17 cellular contexts compared by ENCODE assay signal in the genomic region with DNA sequence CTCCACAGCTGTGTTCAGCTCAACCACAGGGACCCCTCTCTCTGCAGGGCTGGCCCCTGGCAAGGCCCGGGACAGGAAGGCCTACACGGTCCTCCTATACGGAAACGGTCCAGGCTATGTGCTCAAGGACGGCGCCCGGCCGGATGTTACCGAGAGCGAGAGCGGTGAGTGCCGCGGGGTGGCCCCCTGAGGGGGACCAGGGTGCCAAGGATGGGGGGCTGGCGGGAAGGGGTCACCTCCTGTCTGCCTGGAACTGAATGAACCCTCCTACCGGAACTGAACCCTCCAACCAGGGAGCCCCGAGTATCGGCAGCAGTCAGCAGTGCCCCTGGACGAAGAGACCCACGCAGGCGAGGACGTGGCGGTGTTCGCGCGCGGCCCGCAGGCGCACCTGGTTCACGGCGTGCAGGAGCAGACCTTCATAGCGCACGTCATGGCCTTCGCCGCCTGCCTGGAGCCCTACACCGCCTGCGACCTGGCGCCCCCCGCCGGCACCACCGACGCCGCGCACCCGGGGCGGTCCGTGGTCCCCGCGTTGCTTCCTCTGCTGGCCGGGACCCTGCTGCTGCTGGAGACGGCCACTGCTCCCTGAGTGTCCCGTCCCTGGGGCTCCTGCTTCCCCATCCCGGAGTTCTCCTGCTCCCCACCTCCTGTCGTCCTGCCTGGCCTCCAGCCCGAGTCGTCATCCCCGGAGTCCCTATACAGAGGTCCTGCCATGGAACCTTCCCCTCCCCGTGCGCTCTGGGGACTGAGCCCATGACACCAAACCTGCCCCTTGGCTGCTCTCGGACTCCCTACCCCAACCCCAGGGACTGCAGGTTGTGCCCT. TPM values are rescaled to one million over a fixed set of nuclear protein-coding genes. Genes with fewer than 3 reads are reported as not detected.
DNase-seq lines count a peak whose midpoint lies in the region; ATAC-seq and TF ChIP-seq lines count a peak whose summit lies in the region.
"Not testable (repeated sequence)": the region's sequence is repeated elsewhere in the genome, so short reads cannot be mapped to it uniquely, and the experiment has no call there.
"Had no signal": no experiment of that assay in that cellular context is flagged by ENCODE, and none has a peak within 500 bp of the region (broad histone marks: within the 10 kb centered on the region; RNA-seq: fewer than 3 reads in every experiment).

No MANE protein-coding gene starts in this region.

- not testable (repeated sequence) for H3F3A ChIP-seq in SK-N-SH (replicated peaks; ENCODE audit: insufficient read depth)

- CTCF ChIA-PET in SK-N-SH (lab: Yijun Ruan, JAX): interaction anchor here (1.0 kb wide), 1 partner anchor 10 kb away, joined by 4 read pairs; no protein-coding TSS in a partner anchor
- CTCF ChIA-PET in activated CD8-positive, alpha-beta memory T cell treated with anti-CD3 and anti-CD28 coated beads, Interleukin-2, amount 10 ng/mL, durations not matched to agents 7 days and 5 days (lab: Charles Lee): not testable (repeated sequence)

- not testable (repeated sequence) for TF ChIP-seq RAD21 in SK-N-SH (IDR thresholded peaks at IDR 0.05; ENCODE audit: low read length)

- not testable (repeated sequence) for H3K4me3 ChIP-seq in BLaER1 treated with 17β-estradiol and CSF1 and Interleukin-3, amounts not matched to agents 10 nM and 100 nM; SK-N-SH (ENCODE audit: low read depth in 2 of 2, low read length in 1 of 2); trophoblast cell (ENCODE audit: low read depth, low read length)

- H3K36me3 Mint-ChIP-seq in activated CD8-positive, alpha-beta memory T cell treated with anti-CD3 and anti-CD28 coated beads, Interleukin-2, amount 10 ng/mL, durations not matched to agents 7 days and 5 days; activated naive CD8-positive, alpha-beta T cell treated with anti-CD3 and anti-CD28 coated beads for 36 hours; stimulated activated naive B cell treated with anti-CD40 and anti-IgM and Interleukin-4, amounts not matched to agents 10 μg/mL and 1 μg/mL and 100 μg/mL, for 72 hours: not testable (repeated sequence)

- H3K27me3 ChIP-seq in BLaER1 treated with 17β-estradiol and CSF1 and Interleukin-3, amounts not matched to agents 10 nM and 100 nM: peaks cover 5 to 14% (median 13%) of the 10 kb centered on the region in 11 experiments
- peaks cover 41% of the 10 kb centered on the region for H3K27me3 ChIP-seq in SK-N-SH (ENCODE audit: insufficient read depth)
- not testable (repeated sequence) for H3K27me3 ChIP-seq in trophoblast cell (ENCODE audit: insufficient read depth, low read length)

- H3K9me3 Mint-ChIP-seq in activated CD8-positive, alpha-beta memory T cell treated with anti-CD3 and anti-CD28 coated beads, Interleukin-2, amount 10 ng/mL, durations not matched to agents 7 days and 5 days (ENCODE audit: low read depth); activated naive CD8-positive, alpha-beta T cell treated with anti-CD3 and anti-CD28 coated beads for 36 hours; stimulated activated naive B cell treated with anti-CD40 and anti-IgM and Interleukin-4, amounts not matched to agents 10 μg/mL and 1 μg/mL and 100 μg/mL, for 72 hours: not testable (repeated sequence)

- TF ChIP-seq CTCF in GM13977 (IDR thresholded peaks at IDR 0.05; ENCODE audit: extremely low read depth, insufficient read depth, missing control alignments): peak; percentile 39
- TF ChIP-seq CTCF in SK-N-SH (IDR thresholded peaks at IDR 0.05): not testable (repeated sequence)

- H3K9ac ChIP-seq in BLaER1 treated with 17β-estradiol and CSF1 and Interleukin-3, amounts not matched to agents 10 nM and 100 nM; SK-N-SH; trophoblast cell (ENCODE audit: low read length): not testable (repeated sequence)

- peak overlapping the region; percentile 32 for H2BK12ac ChIP-seq in trophoblast cell (ENCODE audit: low read length)

- H3K27ac ChIP-seq in BLaER1 treated with 17β-estradiol and CSF1 and Interleukin-3, amounts not matched to agents 10 nM and 100 nM: peak overlapping the region in 2 of 11 experiments; percentile 34 to 38; a peak in 2 of 22 replicates
- not testable (repeated sequence) for H3K27ac ChIP-seq in SK-N-SH (ENCODE audit: low read depth in 2 of 2, low read length in 1 of 2); trophoblast cell (ENCODE audit: low read depth, low read length)

- H3K4ac ChIP-seq in trophoblast cell (ENCODE audit: low read depth, low read length): not testable (repeated sequence)

- not testable (repeated sequence) for H2BK5ac ChIP-seq in trophoblast cell (ENCODE audit: low read depth, low read length, poor library complexity)

- 42% methylated on average over 16 of the region's 59 CpGs for WGBS in SK-N-SH (ENCODE audit: low lambda C conversion rate)
- WGBS in trophoblast cell (ENCODE audit: extremely low coverage, insufficient coverage, insufficient read length): no CpG with 5 or more reads among the region's 59 CpGs

- not testable (repeated sequence) for H4K91ac ChIP-seq in trophoblast cell (ENCODE audit: low read depth, low read length)

- H3K14ac ChIP-seq in trophoblast cell (ENCODE audit: low read length): not testable (repeated sequence)

- ATAC-seq in activated CD8-positive, alpha-beta memory T cell treated with anti-CD3 and anti-CD28 coated beads, Interleukin-2, amount 10 ng/mL, durations not matched to agents 7 days and 5 days: peak; percentile 66
- peak; percentile 74 to 77 for ATAC-seq in stimulated activated naive B cell treated with anti-CD40 and anti-IgM and Interleukin-4, amounts not matched to agents 10 μg/mL and 1 μg/mL and 100 μg/mL, for 72 hours (replicated peaks)

- POLR2A ChIA-PET in SK-N-SH (lab: Yijun Ruan, JAX): not testable (repeated sequence)

- peaks cover 16% of the 10 kb centered on the region for H3K79me1 ChIP-seq in trophoblast cell (ENCODE audit: low read length)

- H3K4me1 Mint-ChIP-seq in activated CD8-positive, alpha-beta memory T cell treated with anti-CD3 and anti-CD28 coated beads, Interleukin-2, amount 10 ng/mL, durations not matched to agents 7 days and 5 days; activated naive CD8-positive, alpha-beta T cell treated with anti-CD3 and anti-CD28 coated beads for 36 hours: not testable (repeated sequence)
- H3K4me1 Mint-ChIP-seq in stimulated activated naive B cell treated with anti-CD40 and anti-IgM and Interleukin-4, amounts not matched to agents 10 μg/mL and 1 μg/mL and 100 μg/mL, for 72 hours: peaks cover 20 to 33% of the 10 kb centered on the region in 2 donors

- H3K27me3 Mint-ChIP-seq in activated CD8-positive, alpha-beta memory T cell treated with anti-CD3 and anti-CD28 coated beads, Interleukin-2, amount 10 ng/mL, durations not matched to agents 7 days and 5 days: peaks cover 41% of the 10 kb centered on the region
- peaks cover 39% of the 10 kb centered on the region for H3K27me3 Mint-ChIP-seq in activated naive CD8-positive, alpha-beta T cell treated with anti-CD3 and anti-CD28 coated beads for 36 hours
- peaks cover 26 to 29% of the 10 kb centered on the region in 2 donors for H3K27me3 Mint-ChIP-seq in stimulated activated naive B cell treated with anti-CD40 and anti-IgM and Interleukin-4, amounts not matched to agents 10 μg/mL and 1 μg/mL and 100 μg/mL, for 72 hours

- not testable (repeated sequence) for H3K79me2 ChIP-seq in SK-N-SH (ENCODE audit: insufficient read depth); trophoblast cell (ENCODE audit: control insufficient read depth, insufficient read depth, low read length, poor library complexity)

- in situ Hi-C loops in GM13977 (cut with MboI; ENCODE audit: low pct_unique_long_range_greater_than_20kb, low sequenced_read_pairs, unreplicated experiment): not testable (repeated sequence)

- DNase-seq in GM13977 (ENCODE audit: low spot score); activated CD8-positive, alpha-beta memory T cell treated with anti-CD3 and anti-CD28 coated beads, Interleukin-2, amount 10 ng/mL, durations not matched to agents 7 days and 5 days; trophoblast cell; stimulated activated naive B cell treated with anti-CD40 and anti-IgM and Interleukin-4, amounts not matched to agents 10 μg/mL and 1 μg/mL and 100 μg/mL, for 72 hours: not testable (repeated sequence)
- peak; percentile 51 for DNase-seq in SK-N-SH
- peak; percentile 63 for DNase-seq in activated naive CD8-positive, alpha-beta T cell treated with anti-CD3 and anti-CD28 coated beads for 36 hours
- DNase-seq in left kidney (ENCODE audit: low read depth, low spot score): peak; percentile 46

- H2AK5ac ChIP-seq in trophoblast cell (ENCODE audit: low read length): peak overlapping the region; percentile 30

- H4K12ac ChIP-seq in trophoblast cell (ENCODE audit: low read depth, low read length): not testable (repeated sequence)

- H3K23ac ChIP-seq in trophoblast cell (ENCODE audit: low read length): not testable (repeated sequence)

- peak overlapping the region; percentile 57 for H3K18ac ChIP-seq in trophoblast cell (ENCODE audit: low read length)

- not testable (repeated sequence) for H3K4me3 Mint-ChIP-seq in activated CD8-positive, alpha-beta memory T cell treated with anti-CD3 and anti-CD28 coated beads, Interleukin-2, amount 10 ng/mL, durations not matched to agents 7 days and 5 days
- H3K4me3 Mint-ChIP-seq in activated naive CD8-positive, alpha-beta T cell treated with anti-CD3 and anti-CD28 coated beads for 36 hours: peak overlapping the region; percentile 42
- H3K4me3 Mint-ChIP-seq in stimulated activated naive B cell treated with anti-CD40 and anti-IgM and Interleukin-4, amounts not matched to agents 10 μg/mL and 1 μg/mL and 100 μg/mL, for 72 hours: peak overlapping the region; percentile 66 to 70

- peak overlapping the region in 10 of 11 experiments; percentile 9 to 72 (median 48); a peak in 14 of 22 replicates for H3K4me2 ChIP-seq in BLaER1 treated with 17β-estradiol and CSF1 and Interleukin-3, amounts not matched to agents 10 nM and 100 nM
- not testable (repeated sequence) for H3K4me2 ChIP-seq in SK-N-SH; trophoblast cell (ENCODE audit: low read length)

- TF ChIP-seq EP300 in SK-N-SH (IDR thresholded peaks at IDR 0.05; ENCODE audit: borderline replicate concordance in 1 of 2, low read depth in 1 of 2, low read length in 1 of 2): not testable (repeated sequence)

- not testable (repeated sequence) for H3K36me3 ChIP-seq in BLaER1 treated with 17β-estradiol and CSF1 and Interleukin-3, amounts not matched to agents 10 nM and 100 nM; SK-N-SH (replicated peaks in 1 of 2; ENCODE audit: control insufficient read depth in 1 of 2, insufficient read depth in 2 of 2, low read length in 1 of 2); trophoblast cell (ENCODE audit: control insufficient read depth in 1 of 2, insufficient read depth in 2 of 2, low read length in 2 of 2)

- not testable (repeated sequence) for H3K9me2 ChIP-seq in SK-N-SH

- not testable (repeated sequence) for H3K27ac Mint-ChIP-seq in activated CD8-positive, alpha-beta memory T cell treated with anti-CD3 and anti-CD28 coated beads, Interleukin-2, amount 10 ng/mL, durations not matched to agents 7 days and 5 days; activated naive CD8-positive, alpha-beta T cell treated with anti-CD3 and anti-CD28 coated beads for 36 hours; stimulated activated naive B cell treated with anti-CD40 and anti-IgM and Interleukin-4, amounts not matched to agents 10 μg/mL and 1 μg/mL and 100 μg/mL, for 72 hours

- peaks cover under 1 to 11% (median 4%) of the 10 kb centered on the region in 11 experiments; a peak in 21 of 22 replicates for H3K9me3 ChIP-seq in BLaER1 treated with 17β-estradiol and CSF1 and Interleukin-3, amounts not matched to agents 10 nM and 100 nM (replicated peaks in 1 of 11)
- H3K9me3 ChIP-seq in SK-N-SH; trophoblast cell (ENCODE audit: insufficient read depth, low read depth, low read length): not testable (repeated sequence)

- not testable (repeated sequence) for H2BK120ac ChIP-seq in trophoblast cell (ENCODE audit: insufficient read depth, low read length, poor library complexity)

- not testable (repeated sequence) for H2AFZ ChIP-seq in SK-N-SH (ENCODE audit: low read depth); trophoblast cell (ENCODE audit: insufficient read depth, low read length, poor library complexity)

- H4K20me1 ChIP-seq in BLaER1 treated with 17β-estradiol and CSF1 and Interleukin-3, amounts not matched to agents 10 nM and 100 nM; SK-N-SH (ENCODE audit: insufficient read depth): not testable (repeated sequence)

- peaks cover 5 to 59% (median 39%) of the 10 kb centered on the region in 10 experiments; a peak in 18 of 20 replicates for H3K4me1 ChIP-seq in BLaER1 treated with 17β-estradiol and CSF1 and Interleukin-3, amounts not matched to agents 10 nM and 100 nM
- H3K4me1 ChIP-seq in SK-N-SH (ENCODE audit: control insufficient read depth in 1 of 2, insufficient read depth in 2 of 2, low read depth in 1 of 2, low read length in 1 of 2): not testable (repeated sequence)
- peaks cover 14 to 15% of the 10 kb centered on the region in 2 experiments for H3K4me1 ChIP-seq in trophoblast cell (ENCODE audit: control insufficient read depth in 1 of 2, insufficient read depth in 2 of 2, low read length in 2 of 2)

- not testable (repeated sequence) for H4K8ac ChIP-seq in trophoblast cell (ENCODE audit: low read depth, low read length)

RNA-seq across cellular contexts. Expression of gene ALPP, which starts 2.9 kb away (rescaled TPM):
- polyA plus RNA-seq in SK-N-SH (2012; rRNA removed): not detected in 2 replicates
- polyA plus RNA-seq in SK-N-SH (2012; cell fraction: cytosol; rRNA removed): not detected in 2 replicates
- not detected in 2 replicates for polyA plus RNA-seq in SK-N-SH (2012; cell fraction: nucleus; rRNA removed)
- not detected for total RNA-seq in activated CD8-positive, alpha-beta memory T cell treated with anti-CD3 and anti-CD28 coated beads, Interleukin-2, amount 10 ng/mL, durations not matched to agents 7 days and 5 days
- not detected for total RNA-seq in activated naive CD8-positive, alpha-beta T cell treated with anti-CD3 and anti-CD28 coated beads for 36 hours
- 0.21 and 0.25 TPM in 2 replicates for polyA plus RNA-seq in trophoblast cell (2013)
- total RNA-seq: ascending aorta, cardiac muscle cell, GM23248, heart left ventricle, kidney, lower leg skin, mononuclear cell, tibial nerve had no signal
- polyA plus RNA-seq: cardiac muscle cell, esophagus, GM23248, heart left ventricle had no signal

RNA-seq across cellular contexts. Expression of gene ALPG, which starts 25.2 kb away (rescaled TPM):
- not detected in 2 replicates for polyA plus RNA-seq in SK-N-SH (2012; rRNA removed)
- polyA plus RNA-seq in SK-N-SH (2012; cell fraction: cytosol; rRNA removed): not detected in 2 replicates
- not detected in 2 replicates for polyA plus RNA-seq in SK-N-SH (2012; cell fraction: nucleus; rRNA removed)
- not detected for total RNA-seq in activated CD8-positive, alpha-beta memory T cell treated with anti-CD3 and anti-CD28 coated beads, Interleukin-2, amount 10 ng/mL, durations not matched to agents 7 days and 5 days
- not detected for total RNA-seq in activated naive CD8-positive, alpha-beta T cell treated with anti-CD3 and anti-CD28 coated beads for 36 hours
- 0.11 TPM in 2 replicates for polyA plus RNA-seq in trophoblast cell (2013)
- total RNA-seq: ascending aorta, cardiac muscle cell, GM23248, heart left ventricle, kidney, lower leg skin, mononuclear cell, tibial nerve had no signal
- polyA plus RNA-seq: cardiac muscle cell, esophagus, GM23248, heart left ventricle had no signal
